In the genomic region with DNA sequence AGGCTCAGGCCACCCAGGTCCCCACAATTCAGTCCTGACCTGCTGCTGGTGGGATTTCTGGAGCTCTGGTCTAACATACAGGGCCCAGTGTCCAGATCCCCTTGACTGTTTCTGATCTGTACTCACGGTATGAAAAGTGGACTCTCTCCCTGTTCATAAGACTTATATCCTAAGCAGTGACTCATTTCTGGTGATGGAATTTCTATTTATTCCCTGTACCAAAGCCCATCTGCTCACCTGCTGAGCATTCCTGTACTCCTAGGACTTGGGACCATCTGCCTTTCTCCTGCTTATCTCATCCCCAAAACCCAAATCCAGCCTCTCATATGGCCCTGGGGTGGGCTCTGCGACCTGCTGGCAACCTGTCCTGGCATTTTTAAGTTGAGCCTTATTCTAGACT, we compare ENCODE assay signal across 24 cellular contexts.
"Had no signal": no experiment of that assay in that cellular context is flagged by ENCODE, and none has a peak within 500 bp of the region (broad histone marks: within the 10 kb centered on the region; RNA-seq: fewer than 3 reads in every experiment).

No MANE protein-coding gene starts in this region.

- H3K36me3 Mint-ChIP-seq: activated naive CD4-positive, alpha-beta T cell treated with anti-CD3 and anti-CD28 coated beads, Interleukin-2, amount 50 U/mL, for 24 hours had no signal

- H3K27ac Mint-ChIP-seq: activated CD8-positive, alpha-beta T cell treated with anti-CD3 and anti-CD28 coated beads, Interleukin-2, amount 10 ng/mL, durations not matched to agents 7 days and 5 days; activated naive CD4-positive, alpha-beta T cell treated with anti-CD3 and anti-CD28 coated beads, Interleukin-2, amount 50 U/mL, for 24 hours; activated T-helper 1 cell treated with anti-CD3 and anti-CD28 coated beads, Interleukin-12 subunit alpha, Interleukin-12 subunit beta, Interleukin-2, Interleukin-4 antibody, amounts not matched to agents 30 ng/mL and 10 ng/mL and 1 ng/mL, durations not matched to agents 14 hours and 24 hours and 36 hours; T-helper 1 cell treated with Interleukin-12 subunit alpha and Interleukin-12 subunit beta and Interleukin-4 antibody, amounts not matched to agents 30 μg/mL and 1 μg/mL, for 36 hours had no signal

- H3K36me3 ChIP-seq: brain microvascular endothelial cell, Peyer's patch, SJSA1 had no signal

- H3K4me1 ChIP-seq: Peyer's patch had no signal

- H3K9me3 Mint-ChIP-seq: activated naive CD4-positive, alpha-beta T cell treated with anti-CD3 and anti-CD28 coated beads, Interleukin-2, amount 50 U/mL, for 24 hours; activated T-helper 1 cell treated with anti-CD3 and anti-CD28 coated beads, Interleukin-12 subunit alpha, Interleukin-12 subunit beta, Interleukin-2, Interleukin-4 antibody, amounts not matched to agents 30 ng/mL and 10 ng/mL and 1 ng/mL, durations not matched to agents 14 hours and 24 hours and 36 hours; T-helper 1 cell treated with Interleukin-12 subunit alpha and Interleukin-12 subunit beta and Interleukin-4 antibody, amounts not matched to agents 30 μg/mL and 1 μg/mL, for 36 hours had no signal

- H3K4me1 Mint-ChIP-seq: activated naive CD4-positive, alpha-beta T cell treated with anti-CD3 and anti-CD28 coated beads, Interleukin-2, amount 50 U/mL, for 24 hours had no signal

- DNase-seq: activated CD4-positive, alpha-beta T cell treated with anti-CD3 and anti-CD28 coated beads for 4 hours; activated CD4-positive, alpha-beta T cell treated with anti-CD3 and anti-CD28 coated beads, Interleukin-2, amount 50 U/mL, for 4 hours; activated CD8-positive, alpha-beta memory T cell treated with anti-CD3 and anti-CD28 coated beads, Interleukin-2, amount 50 U/mL, for 48 hours; activated CD8-positive, alpha-beta T cell treated with anti-CD3 and anti-CD28 coated beads, Interleukin-2, amount 10 ng/mL, durations not matched to agents 7 days and 5 days; activated effector memory CD4-positive, alpha-beta T cell treated with Interleukin-2 at 50 U/mL for 16 hours; activated naive CD4-positive, alpha-beta T cell; activated T-cell treated with anti-CD3 and anti-CD28 coated beads, Interleukin-2, amount 50 U/mL, for 1 hour; amygdala; brain microvascular endothelial cell; Karpas-422; MM.1S; NCI-H1105; NCI-H1436; NCI-H1694 treated with DMSO at 0.1 percent for 48 hours; NCI-H2029 treated with DMSO at 0.1 percent for 48 hours; NCI-H510A treated with DMSO at 0.1 percent for 48 hours; Peyer's patch; SHP77 had no signal

- ATAC-seq: activated CD4-positive, CD25-positive, alpha-beta regulatory T cell treated with anti-CD3 and anti-CD28 coated beads, Interleukin-2, amount 50 U/mL, for 24 hours; activated CD8-positive, alpha-beta T cell treated with anti-CD3 and anti-CD28 coated beads, Interleukin-2, amount 10 ng/mL, durations not matched to agents 7 days and 5 days had no signal

- H3K27ac ChIP-seq: brain microvascular endothelial cell, Peyer's patch, RWPE1, SJSA1 had no signal

- H3K4me3 Mint-ChIP-seq: activated CD8-positive, alpha-beta T cell treated with anti-CD3 and anti-CD28 coated beads, Interleukin-2, amount 10 ng/mL, durations not matched to agents 7 days and 5 days; activated naive CD4-positive, alpha-beta T cell treated with anti-CD3 and anti-CD28 coated beads, Interleukin-2, amount 50 U/mL, for 24 hours; activated T-helper 1 cell treated with anti-CD3 and anti-CD28 coated beads, Interleukin-12 subunit alpha, Interleukin-12 subunit beta, Interleukin-2, Interleukin-4 antibody, amounts not matched to agents 30 ng/mL and 10 ng/mL and 1 ng/mL, durations not matched to agents 14 hours and 24 hours and 36 hours; T-helper 1 cell treated with Interleukin-12 subunit alpha and Interleukin-12 subunit beta and Interleukin-4 antibody, amounts not matched to agents 30 μg/mL and 1 μg/mL, for 36 hours had no signal

- H3K27me3 Mint-ChIP-seq: activated naive CD4-positive, alpha-beta T cell treated with anti-CD3 and anti-CD28 coated beads, Interleukin-2, amount 50 U/mL, for 24 hours had no signal

- H3K27me3 ChIP-seq: brain microvascular endothelial cell, Peyer's patch, SJSA1 had no signal

- H3K9me3 ChIP-seq: Peyer's patch, SJSA1 had no signal

- H3K4me3 ChIP-seq: Peyer's patch, SJSA1 had no signal
